ENCODE assay signal across 7 cellular contexts in genomic region chr9:126555421-126555820, GRCh38. TPM values are rescaled to one million over a fixed set of nuclear protein-coding genes. Genes with fewer than 3 reads are reported as not detected.
"Had no signal": no experiment of that assay in that cellular context is flagged by ENCODE, and none has a peak within 500 bp of the region (broad histone marks: within the 10 kb centered on the region; RNA-seq: fewer than 3 reads in every experiment).

No MANE protein-coding gene starts in this region.

RNA-seq across cellular contexts. Expression of gene LMX1B, which starts 58.3 kb away (rescaled TPM):
- total RNA-seq: activated CD8-positive, alpha-beta memory T cell treated with anti-CD3 and anti-CD28 coated beads for 36 hours; activated T-cell treated with anti-CD3 and anti-CD28 coated beads, Interleukin-2, amount 50 U/mL, for 72 hours; bronchial epithelial cell; fibroblast of lung; mononuclear cell; T-helper 2 cell treated with Interferon-gamma antibody and Interleukin-4, amounts not matched to agents 100 ng/mL and 5 ng/mL, for 36 hours had no signal
- polyA plus RNA-seq: aorta, fibroblast of lung had no signal
